In the genomic region with DNA sequence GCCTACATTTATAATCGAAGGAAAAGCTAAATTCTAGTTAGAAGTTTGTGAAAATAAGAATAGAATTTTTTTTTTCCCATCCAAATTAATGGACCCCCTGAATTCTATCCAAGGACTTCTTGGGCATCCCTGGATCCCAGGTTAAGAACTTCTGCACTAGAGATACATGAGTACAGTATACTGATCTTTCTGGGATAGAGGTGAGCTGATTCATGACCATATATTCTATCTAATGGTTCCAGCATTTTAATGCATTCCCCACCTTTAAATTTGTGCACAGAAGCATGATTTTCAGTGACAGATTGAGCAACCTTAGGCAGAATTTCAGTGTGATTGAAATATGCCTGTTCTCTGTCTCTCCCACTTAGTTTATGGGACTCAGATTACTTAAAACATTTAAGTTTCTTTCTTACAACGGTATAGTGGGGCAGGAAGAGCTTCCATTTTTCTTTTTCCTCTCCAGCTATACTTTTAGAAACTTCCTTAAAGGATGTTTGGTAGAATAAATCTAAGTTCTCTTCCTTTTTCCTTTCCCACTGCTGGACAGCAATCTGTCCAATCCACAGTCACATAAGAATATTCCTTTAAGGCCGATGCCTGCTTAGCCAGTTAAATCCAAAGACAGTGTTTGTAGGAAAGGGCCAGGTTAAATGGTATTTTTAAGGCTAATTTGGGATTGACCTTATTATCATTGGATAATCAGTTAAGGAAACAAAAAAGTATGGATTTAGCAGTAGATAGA, we compare ENCODE assay signal across 1 cellular context.
TF ChIP-seq lines count a peak whose summit lies in the region.

No MANE protein-coding gene starts in this region.

TF ChIP-seq in WTC11, 78 proteins besides CTCF, POLR2A, EP300 and RAD21 (continued from another document):
- TF ChIP-seq NR2C2 (CRISPR knock-in tag; IDR thresholded peaks at IDR 0.05) (no peak), E2F4 (CRISPR knock-in tag; IDR thresholded peaks at IDR 0.05; ENCODE audit: borderline replicate concordance, low read depth) (no peak), CREB1 (CRISPR knock-in tag; IDR thresholded peaks at IDR 0.05) (no peak), ZNF512 (CRISPR knock-in tag; IDR thresholded peaks at IDR 0.05; ENCODE audit: borderline replicate concordance) (no peak), FOXP4 (CRISPR knock-in tag; IDR thresholded peaks at IDR 0.05) (no peak), CDX4 (CRISPR knock-in tag; IDR thresholded peaks at IDR 0.05; ENCODE audit: borderline replicate concordance) (no peak), ZNF232 (CRISPR knock-in tag; IDR thresholded peaks at IDR 0.05) (no peak), NR1H2 (CRISPR knock-in tag; IDR thresholded peaks at IDR 0.05) (no peak), NFYB (CRISPR knock-in tag; conservative IDR thresholded peaks at IDR 0.05; ENCODE audit: low read depth) (no peak), NFATC4 (CRISPR knock-in tag; IDR thresholded peaks at IDR 0.05) (no peak)
- TF ChIP-seq, protein P1, sequence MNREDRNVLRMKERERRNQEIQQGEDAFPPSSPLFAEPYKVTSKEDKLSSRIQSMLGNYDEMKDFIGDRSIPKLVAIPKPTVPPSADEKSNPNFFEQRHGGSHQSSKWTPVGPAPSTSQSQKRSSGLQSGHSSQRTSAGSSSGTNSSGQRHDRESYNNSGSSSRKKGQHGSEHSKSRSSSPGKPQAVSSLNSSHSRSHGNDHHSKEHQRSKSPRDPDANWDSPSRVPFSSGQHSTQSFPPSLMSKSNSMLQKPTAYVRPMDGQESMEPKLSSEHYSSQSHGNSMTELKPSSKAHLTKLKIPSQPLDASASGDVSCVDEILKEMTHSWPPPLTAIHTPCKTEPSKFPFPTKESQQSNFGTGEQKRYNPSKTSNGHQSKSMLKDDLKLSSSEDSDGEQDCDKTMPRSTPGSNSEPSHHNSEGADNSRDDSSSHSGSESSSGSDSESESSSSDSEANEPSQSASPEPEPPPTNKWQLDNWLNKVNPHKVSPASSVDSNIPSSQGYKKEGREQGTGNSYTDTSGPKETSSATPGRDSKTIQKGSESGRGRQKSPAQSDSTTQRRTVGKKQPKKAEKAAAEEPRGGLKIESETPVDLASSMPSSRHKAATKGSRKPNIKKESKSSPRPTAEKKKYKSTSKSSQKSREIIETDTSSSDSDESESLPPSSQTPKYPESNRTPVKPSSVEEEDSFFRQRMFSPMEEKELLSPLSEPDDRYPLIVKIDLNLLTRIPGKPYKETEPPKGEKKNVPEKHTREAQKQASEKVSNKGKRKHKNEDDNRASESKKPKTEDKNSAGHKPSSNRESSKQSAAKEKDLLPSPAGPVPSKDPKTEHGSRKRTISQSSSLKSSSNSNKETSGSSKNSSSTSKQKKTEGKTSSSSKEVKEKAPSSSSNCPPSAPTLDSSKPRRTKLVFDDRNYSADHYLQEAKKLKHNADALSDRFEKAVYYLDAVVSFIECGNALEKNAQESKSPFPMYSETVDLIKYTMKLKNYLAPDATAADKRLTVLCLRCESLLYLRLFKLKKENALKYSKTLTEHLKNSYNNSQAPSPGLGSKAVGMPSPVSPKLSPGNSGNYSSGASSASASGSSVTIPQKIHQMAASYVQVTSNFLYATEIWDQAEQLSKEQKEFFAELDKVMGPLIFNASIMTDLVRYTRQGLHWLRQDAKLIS (CRISPR knock-in tag; IDR thresholded peaks at IDR 0.05; ENCODE audit: borderline replicate concordance): no peak
